In genomic region chr5:88094403-88094802, GRCh38 we compare ENCODE assay signal across 1 cellular context.
TF ChIP-seq lines count a peak whose summit lies in the region.

No MANE protein-coding gene starts in this region.

TF ChIP-seq in GM23338, 12 proteins besides CTCF, POLR2A, EP300 and RAD21 (continued from another document):
- TF ChIP-seq ZNF462 (CRISPR knock-in tag; IDR thresholded peaks at IDR 0.05) (no peak), JUNB (IDR thresholded peaks at IDR 0.05; ENCODE audit: unreplicated experiment) (no peak)
